In the genomic region with DNA sequence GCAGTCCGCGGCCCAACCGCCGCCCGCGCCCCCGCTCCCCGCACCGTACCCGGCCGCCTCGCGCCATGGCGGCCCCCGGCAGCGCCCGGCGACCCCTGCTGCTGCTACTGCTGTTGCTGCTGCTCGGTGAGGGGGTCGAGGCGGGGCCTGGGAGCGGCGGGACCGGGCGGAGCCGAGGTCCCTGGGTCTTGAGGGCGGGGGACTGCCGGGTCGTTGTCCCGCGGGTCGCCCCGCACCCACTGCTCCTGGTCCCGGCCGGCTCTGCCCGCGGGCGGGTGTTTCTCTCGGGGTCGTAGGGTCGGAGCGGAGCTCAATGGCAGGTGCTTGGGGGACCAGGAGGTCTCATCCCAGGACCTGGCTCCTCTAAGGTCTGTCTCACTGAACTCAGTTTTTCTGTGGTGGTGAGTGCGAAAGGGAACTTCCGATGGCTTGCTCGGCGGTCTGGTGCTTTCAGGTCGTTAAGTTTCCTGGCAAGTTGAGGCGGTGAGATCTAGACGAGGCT, we compare ENCODE assay signal across 8 cellular contexts. TPM values are rescaled to one million over a fixed set of nuclear protein-coding genes. Genes with fewer than 3 reads are reported as not detected.
DNase-seq lines count a peak whose midpoint lies in the region; ATAC-seq and TF ChIP-seq lines count a peak whose summit lies in the region.

No MANE protein-coding gene starts in this region.

- H3K4me3 ChIP-seq in Loucy (ENCODE audit: low read length, poor library complexity, severe bottlenecking) (peak overlapping the region; percentile 98), fibroblast of the aortic adventitia (ENCODE audit: low read depth, low read length) (peak overlapping the region; percentile 95), sigmoid colon (peak overlapping the region; percentile 78 to 100 (median 94))

- H2AFZ ChIP-seq in Loucy (ENCODE audit: low read length): peak overlapping the region; percentile 60; the same call in 1 of the 2 replicates

- DNase-seq in ELR (ENCODE audit: low read depth) (peak; percentile 50), fibroblast of the aortic adventitia (ENCODE audit: low read depth) (peak; percentile 14), sigmoid colon (peak; percentile 77), GDM1 (lab: John Stamatoyannopoulos, UW) (no peak), OCI-M2 (lab: John Stamatoyannopoulos, UW; ENCODE audit: unreplicated experiment) (no peak)
- peak; percentile 57 to 63 for DNase-seq in activated T-cell treated with anti-CD3 and anti-CD28 coated beads, Interleukin-2, amount 50 U/mL, for 48 hours

- no peak for TF ChIP-seq POLR2A in sigmoid colon (IDR thresholded peaks at IDR 0.05)

- no peak for TF ChIP-seq EP300 in sigmoid colon (IDR thresholded peaks at IDR 0.05)

- no peaks in the 10 kb centered on the region for H3F3A ChIP-seq in Loucy (ENCODE audit: low read depth)

- no peaks in the 10 kb centered on the region for H3K9me2 ChIP-seq in Loucy (replicated peaks; ENCODE audit: low read depth, low read length)

- H3K9ac ChIP-seq in Loucy (ENCODE audit: low read depth, low read length, poor library complexity, severe bottlenecking): peak overlapping the region; percentile 74

- H4K20me1 ChIP-seq in Loucy (ENCODE audit: insufficient read depth, low read length, poor library complexity, severe bottlenecking): peaks cover 10% of the 10 kb centered on the region

- peak; percentile 31 for ATAC-seq in GM21529 (IDR thresholded peaks at IDR 0.05; ENCODE audit: unreplicated experiment)

- TF ChIP-seq CTCF in Loucy (conservative IDR thresholded peaks at IDR 0.05; ENCODE audit: low read length) (no peak), fibroblast of the aortic adventitia (IDR thresholded peaks at IDR 0.05; ENCODE audit: insufficient read depth, low read length) (no peak), sigmoid colon (IDR thresholded peaks at IDR 0.05) (no peak)

- peak overlapping the region; percentile 78 for H3K4me2 ChIP-seq in Loucy (ENCODE audit: low read depth, low read length, poor library complexity, severe bottlenecking)

- intact Hi-C loops in sigmoid colon (cut with DNase I): loop anchor here (1.0 to 2.0 kb wide), 2 partner anchors 67 to 144 kb away; a partner anchor contains a TSS

- H3K27me3 ChIP-seq in Loucy (ENCODE audit: insufficient read depth, low read length, poor library complexity, severe bottlenecking) (no peaks in the 10 kb centered on the region), sigmoid colon (no peaks in the 10 kb centered on the region)

- H3K4me1 ChIP-seq in Loucy (ENCODE audit: insufficient read depth, low read length, poor library complexity, severe bottlenecking) (peaks cover 25% of the 10 kb centered on the region), sigmoid colon (peaks cover 0 to 33% (median 24%) of the 10 kb centered on the region in 4 donors)

- H3K36me3 ChIP-seq in Loucy (ENCODE audit: insufficient read depth, low read length): no peaks in the 10 kb centered on the region
- H3K36me3 ChIP-seq in sigmoid colon: no peaks in the 10 kb centered on the region

- peaks cover 54% of the 10 kb centered on the region for H3K79me2 ChIP-seq in Loucy (ENCODE audit: insufficient read depth, low read length)

- no peaks in the 10 kb centered on the region for H3K9me3 ChIP-seq in Loucy (ENCODE audit: insufficient read depth, low read depth, low read length)
- no peaks in the 10 kb centered on the region for H3K9me3 ChIP-seq in sigmoid colon

- 0% methylated on average over 49 of the region's 49 CpGs for WGBS in sigmoid colon, 2 donors

- peak overlapping the region; percentile 79 to 90 (median 88) for H3K27ac ChIP-seq in sigmoid colon

RNA-seq across cellular contexts. Expression of a gene that starts 0.4 kb away (rescaled TPM):
- total RNA-seq in fibroblast of the aortic adventitia (ENCODE audit: low replicate concordance): 85.1 and 161 TPM in 2 replicates
- 10 to 100 TPM; 77.3 to 91.0 (median 87.5) TPM for total RNA-seq in sigmoid colon
- polyA plus RNA-seq in sigmoid colon: 100 to 1,000 TPM in 1 of 3 donors, 10 to 100 TPM in 2; 20.4 to 125 (median 62.7) TPM

Comparison
In these comparisons a context has a peak if more than half of its experiments do, and no peak if none do; other contexts are left out.
1. DNase-seq: peak in ELR (single experiment), activated T-cell treated with anti-CD3 and anti-CD28 coated beads, Interleukin-2, amount 50 U/mL, for 48 hours (2 of 2), fibroblast of the aortic adventitia (single experiment) and sigmoid colon (single experiment); none in GDM1 (single experiment) and OCI-M2 (single experiment).
2. Peak in every context shown above with its lines, with median percentiles within 50 percentile points of each other: H3K4me3 ChIP-seq.